8 cellular contexts compared by ENCODE assay signal in genomic region chr5:75049581-75050274, GRCh38. TPM values are rescaled to one million over a fixed set of nuclear protein-coding genes. Genes with fewer than 3 reads are reported as not detected.
DNase-seq lines count a peak whose midpoint lies in the region; ATAC-seq and TF ChIP-seq lines count a peak whose summit lies in the region.

No MANE protein-coding gene starts in this region.

- peaks cover 41% of the 10 kb centered on the region for H3K79me2 ChIP-seq in hepatocyte

- no peak overlapping the region for H3K27ac ChIP-seq in hepatocyte

- H3K36me3 ChIP-seq in hepatocyte (replicated peaks; ENCODE audit: insufficient read depth, low read depth), result no peaks in the 10 kb centered on the region

- H3K4me2 ChIP-seq in hepatocyte, result no peak overlapping the region

- no peaks in the 10 kb centered on the region for H4K20me1 ChIP-seq in hepatocyte (ENCODE audit: insufficient read depth, poor library complexity, severe bottlenecking)

- H3K4me3 ChIP-seq in hepatocyte, result no peak overlapping the region

- ATAC-seq in HG02610 (IDR thresholded peaks at IDR 0.05; ENCODE audit: unreplicated experiment), result no peak

- H3K9me2 ChIP-seq in hepatocyte (replicated peaks; ENCODE audit: insufficient read depth), result no peaks in the 10 kb centered on the region

- H3K27me3 ChIP-seq in hepatocyte, result no peaks in the 10 kb centered on the region

- H3K9me3 ChIP-seq in hepatocyte (ENCODE audit: low read depth), result no peaks in the 10 kb centered on the region

- DNase-seq in DMS53 treated with DMSO at 0.1 percent for 48 hours (lab: John Stamatoyannopoulos, UW; ENCODE audit: unreplicated experiment), result peak; percentile 66
- DNase-seq in SW480 (ENCODE audit: low spot score), result peak; percentile 50
- peak; percentile 61 for DNase-seq in amniotic epithelial cell (ENCODE audit: low read depth)
- peak; percentile 70 for DNase-seq in hepatocyte (ENCODE audit: low spot score)
- peak; percentile 57 to 61 for DNase-seq in stimulated activated CD4-positive, alpha-beta T cell treated with anti-CD3 and anti-CD28 coated beads, Interleukin-2, amount 100 ng/mL, for 48 hours
- no peak for DNase-seq in COR-L47 (lab: John Stamatoyannopoulos, UW)

- peak; percentile 75 for TF ChIP-seq RAD21 in Ishikawa (IDR thresholded peaks at IDR 0.05; ENCODE audit: low read depth)

- H3K4me1 ChIP-seq in hepatocyte (ENCODE audit: insufficient read depth), result peaks cover 27% of the 10 kb centered on the region

- WGBS in hepatocyte (ENCODE audit: low lambda C conversion rate, missing lambda C conversion rate), result 69% methylated on average over 9 of the region's 9 CpGs

- no peak for TF ChIP-seq EP300 in Ishikawa (IDR thresholded peaks at IDR 0.05; ENCODE audit: borderline replicate concordance)

- H2AFZ ChIP-seq in hepatocyte, result no peak overlapping the region

- TF ChIP-seq CTCF in hepatocyte (IDR thresholded peaks at IDR 0.05; ENCODE audit: poor library complexity), result peak; percentile 55

TF ChIP-seq in Ishikawa, 13 proteins besides CTCF, POLR2A, EP300 and RAD21:
- TF ChIP-seq TEAD4 (IDR thresholded peaks at IDR 0.05), result peak; percentile 38; the same call in 1 of the 2 replicates
- TF ChIP-seq TAF1 (IDR thresholded peaks at IDR 0.05; ENCODE audit: low read depth), result no peak
- peak; percentile 66 for TF ChIP-seq CEBPB (IDR thresholded peaks at IDR 0.05)
TF ChIP-seq in Ishikawa: peak in this region for 2.

RNA-seq across cellular contexts. Expression of gene GCNT4, which starts 2.6 kb away (rescaled TPM):
- total RNA-seq in hepatocyte, result 7.9 and 8.3 TPM in 2 replicates
- polyA plus RNA-seq in hepatocyte, result 1.5 TPM in 2 replicates
